18 cellular contexts compared by ENCODE assay signal in the genomic region with DNA sequence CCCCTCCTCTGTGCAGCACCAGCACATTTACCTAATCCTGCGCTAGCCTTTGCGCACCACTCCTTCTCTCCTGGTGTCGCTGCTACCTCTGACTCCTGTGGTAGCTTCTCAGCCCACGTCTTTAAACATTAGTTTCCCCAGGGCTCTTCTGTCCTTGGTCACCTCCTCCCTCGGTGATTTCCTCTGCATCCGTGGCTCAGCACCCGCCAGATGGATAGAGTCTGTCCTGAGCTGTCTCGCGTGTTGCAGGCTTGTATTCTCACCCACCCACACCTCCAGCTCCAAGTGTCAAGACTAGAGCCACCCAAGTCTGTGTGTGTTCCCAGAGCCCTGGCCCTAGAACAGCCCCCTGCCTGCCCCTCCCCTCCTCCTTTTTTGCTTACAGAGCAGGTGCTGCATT.
DNase-seq lines count a peak whose midpoint lies in the region; ATAC-seq and TF ChIP-seq lines count a peak whose summit lies in the region.
"Had no signal": no experiment of that assay in that cellular context is flagged by ENCODE, and none has a peak within 500 bp of the region (broad histone marks: within the 10 kb centered on the region; RNA-seq: fewer than 3 reads in every experiment).

No MANE protein-coding gene starts in this region.

- H3K27ac Mint-ChIP-seq in glutamatergic neuron (ENCODE audit: unreplicated experiment), result peak overlapping the region; percentile 48
- H3K27ac Mint-ChIP-seq: CD14-positive monocyte; CD4-positive, alpha-beta memory T cell; GM23338 had no signal

- H3K4me3 Mint-ChIP-seq in glutamatergic neuron (ENCODE audit: unreplicated experiment), result peak overlapping the region; percentile 59
- H3K4me3 Mint-ChIP-seq: CD14-positive monocyte; CD4-positive, alpha-beta memory T cell; GM23338 had no signal

- DNase-seq in glutamatergic neuron, result no peak
- peak; percentile 53 for DNase-seq in retina
- no peak for DNase-seq in SK-N-SH
- DNase-seq in SJCRH30, result no peak
- DNase-seq: ACHN; BE2C; CD4-positive, alpha-beta memory T cell; DMS153; DMS79; GDM1; IMR-90 had no signal

- no peaks in the 10 kb centered on the region for H3K36me3 Mint-ChIP-seq in glutamatergic neuron (ENCODE audit: unreplicated experiment)
- H3K36me3 Mint-ChIP-seq: CD14-positive monocyte; CD4-positive, alpha-beta memory T cell had no signal

- POLR2A ChIA-PET in HEK293 (lab: Yijun Ruan, JAX) (no interaction called here), SK-N-SH (lab: Yijun Ruan, JAX) (no interaction called here)

- 91% methylated on average over 9 of the region's 9 CpGs for WGBS in SK-N-SH (ENCODE audit: low lambda C conversion rate)

- 0 out of 22 replicates have a peak, but pooled peaks cover 0 to 6% (median 0%) of the 10 kb centered on the region in 11 experiments for H3K27me3 ChIP-seq in BLaER1 treated with 17β-estradiol and CSF1 and Interleukin-3, amounts not matched to agents 10 nM and 100 nM
- H3K27me3 ChIP-seq in SK-N-SH (ENCODE audit: insufficient read depth) (no peaks in the 10 kb centered on the region), SJCRH30 (no peaks in the 10 kb centered on the region)

- no peak overlapping the region for H3K27ac ChIP-seq in BLaER1 treated with 17β-estradiol and CSF1 and Interleukin-3, amounts not matched to agents 10 nM and 100 nM
- H3K27ac ChIP-seq in HEK293 (ENCODE audit: extremely low read depth, low read depth, low read length) (no peak overlapping the region; the same call in 1 of the 2 replicates), SK-N-SH (ENCODE audit: low read depth in 2 of 2, low read length in 1 of 2) (no peak overlapping the region), SJCRH30 (no peak overlapping the region)

- H3K36me3 ChIP-seq in BLaER1 treated with 17β-estradiol and CSF1 and Interleukin-3, amounts not matched to agents 10 nM and 100 nM, result no peaks in the 10 kb centered on the region
- H3K36me3 ChIP-seq in HEK293 (ENCODE audit: control insufficient read depth in 2 of 2, insufficient read depth in 1 of 2, low read length in 2 of 2) (no peaks in the 10 kb centered on the region), SK-N-SH (replicated peaks in 1 of 2; ENCODE audit: control insufficient read depth in 1 of 2, insufficient read depth in 2 of 2, low read length in 1 of 2) (no peaks in the 10 kb centered on the region), SJCRH30 (no peaks in the 10 kb centered on the region)
- H3K36me3 ChIP-seq: BE2C, HAP-1 had no signal

- TF ChIP-seq CTCF in HEK293 (tag by site-specific recombination; IDR thresholded peaks at IDR 0.05) (no peak), glutamatergic neuron (IDR thresholded peaks at IDR 0.05; ENCODE audit: partially characterized antibody, unreplicated experiment) (no peak), SK-N-SH (IDR thresholded peaks at IDR 0.05) (no peak)

- H3K27me3 Mint-ChIP-seq in glutamatergic neuron (ENCODE audit: unreplicated experiment), result peaks cover 4% of the 10 kb centered on the region

- no peak overlapping the region for H3K4me3 ChIP-seq in BLaER1 treated with 17β-estradiol and CSF1 and Interleukin-3, amounts not matched to agents 10 nM and 100 nM
- H3K4me3 ChIP-seq in HEK293 (ENCODE audit: low read depth, low read length), result no peak overlapping the region
- no peak overlapping the region for H3K4me3 ChIP-seq in SK-N-SH (ENCODE audit: low read depth in 2 of 2, low read length in 1 of 2)
- H3K4me3 ChIP-seq in SJCRH30, result no peak overlapping the region
- H3K4me3 ChIP-seq: GM23338, HAP-1, K562 had no signal

- H3K9me3 Mint-ChIP-seq in glutamatergic neuron (ENCODE audit: unreplicated experiment), result peaks cover 13% of the 10 kb centered on the region
- H3K9me3 Mint-ChIP-seq: CD4-positive, alpha-beta memory T cell; GM23338 had no signal

- no peak overlapping the region for H2AFZ ChIP-seq in SK-N-SH (ENCODE audit: low read depth)
- H2AFZ ChIP-seq: GM23338 had no signal

- no peaks in the 10 kb centered on the region for H3K79me2 ChIP-seq in SK-N-SH (ENCODE audit: insufficient read depth)

- no peaks in the 10 kb centered on the region for H4K20me1 ChIP-seq in BLaER1 treated with 17β-estradiol and CSF1 and Interleukin-3, amounts not matched to agents 10 nM and 100 nM
- no peaks in the 10 kb centered on the region for H4K20me1 ChIP-seq in SK-N-SH (ENCODE audit: insufficient read depth)

- CTCF ChIA-PET in HEK293 (lab: Yijun Ruan, JAX) (interaction anchor here (0.9 to 1.3 kb wide), 4 partner anchors 8 to 194 kb away, joined by 3 to 5 read pairs (median 3); no protein-coding TSS in a partner anchor), SK-N-SH (lab: Yijun Ruan, JAX) (interaction anchor here (1.0 to 5.7 kb wide), 10 partner anchors 9 to 316 kb away, joined by 3 to 45 read pairs (median 4); no protein-coding TSS in a partner anchor)

- peaks cover 0 to 17% (median 9%) of the 10 kb centered on the region in 10 experiments; a peak in 7 of 20 replicates for H3K4me1 ChIP-seq in BLaER1 treated with 17β-estradiol and CSF1 and Interleukin-3, amounts not matched to agents 10 nM and 100 nM
- H3K4me1 ChIP-seq in HEK293 (ENCODE audit: control insufficient read depth, insufficient read depth, low read length), result peaks cover 43% of the 10 kb centered on the region
- H3K4me1 ChIP-seq in SK-N-SH (ENCODE audit: control insufficient read depth in 1 of 2, insufficient read depth in 2 of 2, low read depth in 1 of 2, low read length in 1 of 2), result peaks cover 15 to 51% of the 10 kb centered on the region in 2 experiments
- peaks cover 17% of the 10 kb centered on the region for H3K4me1 ChIP-seq in SJCRH30

- ATAC-seq in HG03565 (IDR thresholded peaks at IDR 0.05; ENCODE audit: unreplicated experiment), result no peak
- ATAC-seq: K562 had no signal

- no peaks in the 10 kb centered on the region for H3K9me3 ChIP-seq in BLaER1 treated with 17β-estradiol and CSF1 and Interleukin-3, amounts not matched to agents 10 nM and 100 nM (replicated peaks in 1 of 11)
- H3K9me3 ChIP-seq in HEK293 (ENCODE audit: control insufficient read depth, insufficient read depth, low read depth, low read length), result no peaks in the 10 kb centered on the region
- H3K9me3 ChIP-seq in SK-N-SH, result no peaks in the 10 kb centered on the region
- no peaks in the 10 kb centered on the region for H3K9me3 ChIP-seq in SJCRH30 (replicated peaks)
- H3K9me3 ChIP-seq: BE2C, HAP-1 had no signal

- H3F3A ChIP-seq in SK-N-SH (replicated peaks; ENCODE audit: insufficient read depth), result peaks cover 8% of the 10 kb centered on the region

- no peak for TF ChIP-seq RAD21 in SK-N-SH (IDR thresholded peaks at IDR 0.05; ENCODE audit: low read length)

- no peaks in the 10 kb centered on the region for H3K9me2 ChIP-seq in SK-N-SH

- H3K4me2 ChIP-seq in BLaER1 treated with 17β-estradiol and CSF1 and Interleukin-3, amounts not matched to agents 10 nM and 100 nM, result peak overlapping the region in 6 of 11 experiments; percentile 22 to 39 (median 26); a peak in 8 of 22 replicates
- H3K4me2 ChIP-seq in SK-N-SH, result no peak overlapping the region
- H3K4me2 ChIP-seq: GM23338 had no signal

- H3K9ac ChIP-seq in BLaER1 treated with 17β-estradiol and CSF1 and Interleukin-3, amounts not matched to agents 10 nM and 100 nM, result no peak overlapping the region
- H3K9ac ChIP-seq in SK-N-SH, result no peak overlapping the region

- TF ChIP-seq EP300 in SK-N-SH (IDR thresholded peaks at IDR 0.05; ENCODE audit: borderline replicate concordance in 1 of 2, low read depth in 1 of 2, low read length in 1 of 2), result no peak

- peaks cover 81% of the 10 kb centered on the region for H3K4me1 Mint-ChIP-seq in glutamatergic neuron (ENCODE audit: low read depth, unreplicated experiment)
- H3K4me1 Mint-ChIP-seq: CD14-positive monocyte; CD4-positive, alpha-beta memory T cell had no signal

TF ChIP-seq in HEK293, 187 proteins besides CTCF, POLR2A, EP300 and RAD21 (continues in another document):
- TF ChIP-seq ZNF341 (tag by site-specific recombination; IDR thresholded peaks at IDR 0.05; ENCODE audit: low read depth) (peak; percentile 96), EGR2 (tag by site-specific recombination; IDR thresholded peaks at IDR 0.05; ENCODE audit: low read depth) (peak; percentile 66), ZBTB6 (tag by site-specific recombination; IDR thresholded peaks at IDR 0.05) (peak; percentile 32; the same call in 1 of the 2 replicates), ZNF274 (IDR thresholded peaks at IDR 0.05; ENCODE audit: low read length) (no peak), ZNF274 (tag by site-specific recombination; IDR thresholded peaks at IDR 0.05; ENCODE audit: borderline replicate concordance) (no peak)

TF ChIP-seq in SK-N-SH, 30 proteins besides CTCF, POLR2A, EP300 and RAD21:
- TF ChIP-seq ZBTB33 (IDR thresholded peaks at IDR 0.05; ENCODE audit: borderline replicate concordance, low read depth) (no peak), JUND (IDR thresholded peaks at IDR 0.05) (no peak), FOXM1 (IDR thresholded peaks at IDR 0.05; ENCODE audit: low read depth) (no peak), SMC3 (IDR thresholded peaks at IDR 0.05; ENCODE audit: low read depth, low read length) (no peak), TAF1 (IDR thresholded peaks at IDR 0.05; ENCODE audit: borderline replicate concordance, low read depth, low read length) (no peak), PBX3 (IDR thresholded peaks at IDR 0.05) (no peak), FOSL2 (IDR thresholded peaks at IDR 0.05; ENCODE audit: borderline replicate concordance, low read depth) (no peak), RCOR1 (IDR thresholded peaks at IDR 0.05; ENCODE audit: low read length) (no peak), TCF12 (IDR thresholded peaks at IDR 0.05) (no peak)
